34 cellular contexts compared by ENCODE assay signal in genomic region chr7:149735779-149736477, GRCh38. TPM values are rescaled to one million over a fixed set of nuclear protein-coding genes. Genes with fewer than 3 reads are reported as not detected.
DNase-seq lines count a peak whose midpoint lies in the region; ATAC-seq, FAIRE-seq and TF ChIP-seq lines count a peak whose summit lies in the region.
"Had no signal": no experiment of that assay in that cellular context is flagged by ENCODE, and none has a peak within 500 bp of the region (broad histone marks: within the 10 kb centered on the region; RNA-seq: fewer than 3 reads in every experiment).

No MANE protein-coding gene starts in this region.

- peaks cover 0 to 3% of the 10 kb centered on the region in 2 experiments for H4K20me1 ChIP-seq in H1 (replicated peaks in 1 of 2; ENCODE audit: control insufficient read depth in 1 of 2, insufficient read depth in 2 of 2, low read length in 2 of 2)

- H3K27ac ChIP-seq in left ventricle myocardium inferior (replicated peaks), result no peak overlapping the region
- H3K27ac ChIP-seq in HEK293 (ENCODE audit: extremely low read depth, low read depth, low read length), result no peak overlapping the region
- H3K27ac ChIP-seq in H1 (ENCODE audit: low read depth, low read length), result no peak overlapping the region
- H3K27ac ChIP-seq in trophoblast cell (ENCODE audit: low read depth, low read length), result no peak overlapping the region
- H3K27ac ChIP-seq: A549, Peyer's patch, skin epidermis, thoracic aorta had no signal

- no peaks in the 10 kb centered on the region for H3K79me1 ChIP-seq in H1 (ENCODE audit: low read depth, low read length)
- no peaks in the 10 kb centered on the region for H3K79me1 ChIP-seq in trophoblast cell (ENCODE audit: low read length)

- no peak overlapping the region for H4K12ac ChIP-seq in trophoblast cell (ENCODE audit: low read depth, low read length)

- H3K9ac ChIP-seq in H1 (replicated peaks in 1 of 4; ENCODE audit: extremely low read depth in 1 of 4, low read depth in 3 of 4, low read length in 3 of 4) (no peak overlapping the region), trophoblast cell (ENCODE audit: low read length) (no peak overlapping the region)

- no peaks in the 10 kb centered on the region; the same call in 1 of the 2 replicates for H3K23me2 ChIP-seq in H1 (ENCODE audit: low read depth, low read length)

- H4K5ac ChIP-seq in H1 (ENCODE audit: insufficient read length, low read depth, low read length), result no peak overlapping the region

- H3K27me3 ChIP-seq in left ventricle myocardium inferior (ENCODE audit: low read depth), result no peaks in the 10 kb centered on the region
- no peaks in the 10 kb centered on the region for H3K27me3 ChIP-seq in H1 (replicated peaks in 1 of 4; ENCODE audit: control insufficient read depth in 3 of 4, extremely low read depth in 1 of 4, insufficient read depth in 3 of 4, low read length in 3 of 4)
- H3K27me3 ChIP-seq in trophoblast cell (ENCODE audit: insufficient read depth, low read length), result no peaks in the 10 kb centered on the region
- H3K27me3 ChIP-seq: breast epithelium, Peyer's patch had no signal

- H3K9me3 ChIP-seq in left ventricle myocardium inferior (replicated peaks) (no peaks in the 10 kb centered on the region), HEK293 (ENCODE audit: control insufficient read depth, insufficient read depth, low read depth, low read length) (no peaks in the 10 kb centered on the region), H1 (ENCODE audit: insufficient read depth in 2 of 2, low read depth in 1 of 2, low read length in 1 of 2) (no peaks in the 10 kb centered on the region), trophoblast cell (ENCODE audit: insufficient read depth, low read depth, low read length) (no peaks in the 10 kb centered on the region)
- H3K9me3 ChIP-seq: A549, breast epithelium, Peyer's patch, thoracic aorta had no signal

- H3K4me3 ChIP-seq in left ventricle myocardium inferior (no peak overlapping the region), HEK293 (ENCODE audit: low read depth, low read length) (no peak overlapping the region), H1 (ENCODE audit: extremely low read depth in 1 of 4, insufficient read depth in 2 of 4, low read depth in 3 of 4, low read length in 4 of 4) (no peak overlapping the region), trophoblast cell (ENCODE audit: low read depth, low read length) (no peak overlapping the region), foreskin fibroblast (ENCODE audit: low read depth in 1 of 2, low read length in 2 of 2) (no peak overlapping the region)
- H3K4me3 ChIP-seq: A549, breast epithelium, Peyer's patch, skin epidermis, thoracic aorta had no signal

- H2AK5ac ChIP-seq in H1 (ENCODE audit: low read depth, low read length), result 0 out of 2 replicates have a peak overlapping the region, but pooled peaks have one; percentile 34
- no peak overlapping the region for H2AK5ac ChIP-seq in trophoblast cell (ENCODE audit: low read length)

- H2BK5ac ChIP-seq in H1 (ENCODE audit: low read depth, low read length) (no peak overlapping the region), trophoblast cell (ENCODE audit: low read depth, low read length, poor library complexity) (no peak overlapping the region)

- H2BK15ac ChIP-seq in H1 (ENCODE audit: low read length), result no peak overlapping the region

- H3K18ac ChIP-seq in H1 (ENCODE audit: extremely low read depth, low read length), result no peak overlapping the region
- no peak overlapping the region for H3K18ac ChIP-seq in trophoblast cell (ENCODE audit: low read length)

- no peak overlapping the region for H3K23ac ChIP-seq in H1 (ENCODE audit: insufficient read length)
- no peak overlapping the region for H3K23ac ChIP-seq in trophoblast cell (ENCODE audit: low read length)

- H4K91ac ChIP-seq in H1 (replicated peaks; ENCODE audit: insufficient read length, low read length), result no peak overlapping the region
- no peak overlapping the region for H4K91ac ChIP-seq in trophoblast cell (ENCODE audit: low read depth, low read length)

- TF ChIP-seq CTCF in left ventricle myocardium inferior (IDR thresholded peaks at IDR 0.05; ENCODE audit: borderline replicate concordance) (no peak), HEK293 (tag by site-specific recombination; IDR thresholded peaks at IDR 0.05) (no peak), H1 (IDR thresholded peaks at IDR 0.05; ENCODE audit: control extremely low read depth in 1 of 3, insufficient read depth in 1 of 3, low read depth in 1 of 3, low read length in 3 of 3) (no peak), foreskin fibroblast (IDR thresholded peaks at IDR 0.05; ENCODE audit: low read depth, low read length) (no peak)

- TF ChIP-seq POLR2A in H1 (IDR thresholded peaks at IDR 0.05; ENCODE audit: control extremely low read depth in 1 of 2, low read depth in 2 of 2, low read length in 2 of 2), result no peak

- no peak overlapping the region for H3K56ac ChIP-seq in H1 (replicated peaks; ENCODE audit: insufficient read length, low read depth, low read length)

- H2BK12ac ChIP-seq in H1 (ENCODE audit: low read depth, low read length) (no peak overlapping the region), trophoblast cell (ENCODE audit: low read length) (no peak overlapping the region)

- H3K4ac ChIP-seq in H1 (replicated peaks; ENCODE audit: insufficient read length, low read depth, low read length) (no peak overlapping the region), trophoblast cell (ENCODE audit: low read depth, low read length) (no peak overlapping the region)

- no peak for TF ChIP-seq RAD21 in H1 (IDR thresholded peaks at IDR 0.05 in 1 of 2, conservative IDR thresholded peaks at IDR 0.05 in 1 of 2; ENCODE audit: low read depth in 2 of 2, low read length in 2 of 2)

- ATAC-seq in Right ventricle myocardium superior (ENCODE audit: poor library complexity), result peak; percentile 6
- ATAC-seq in HG03039 (IDR thresholded peaks at IDR 0.05; ENCODE audit: unreplicated experiment), result no peak
- ATAC-seq: stimulated activated naive CD8-positive, alpha-beta T cell treated with anti-CD3 and anti-CD28 coated beads, Interleukin-15, Interleukin-2, amounts not matched to agents 100 U/mL and 50 U/mL, for 24 hours; WTC11 had no signal

- DNase-seq in Right ventricle myocardium superior, result no peak
- no peak for DNase-seq in left ventricle myocardium inferior
- peak in 1 of 2 experiments; percentile 44 for DNase-seq in H1 (ENCODE audit: low read depth in 1 of 2, low spot score in 2 of 2)
- DNase-seq in retina, result peak; percentile 23
- no peak for DNase-seq in trophoblast cell
- DNase-seq in foreskin fibroblast, result no peak
- DNase-seq: activated CD4-positive, alpha-beta T cell treated with anti-CD3 and anti-CD28 coated beads, Interleukin-2, amount 10 ng/mL, durations not matched to agents 24 days and 14 days; activated gamma-delta T cell; activated naive CD8-positive, alpha-beta T cell treated with anti-CD3 and anti-CD28 coated beads for 36 hours; activated T-cell treated with anti-CD3 and anti-CD28 coated beads, Interleukin-2, amount 50 U/mL, for 1 hour; anterior cingulate cortex; CD8-positive, alpha-beta memory T cell; effector CD4-positive, alpha-beta T cell; glutamatergic neuron; KG1; midbrain; naive B cell; NCI-H187 treated with DMSO at 0.1 percent for 48 hours; NCI-H526; Peyer's patch; SIG-M5; stimulated activated naive CD8-positive, alpha-beta T cell treated with anti-CD3 and anti-CD28 coated beads, Interleukin-15, Interleukin-2, amounts not matched to agents 100 U/mL and 50 U/mL, for 24 hours; T1000 had no signal

- intact Hi-C loops in Right ventricle myocardium superior (cut with DNase I), result no loop called here
- intact Hi-C loops in left ventricle myocardium inferior (cut with micrococcal nuclease), result no loop called here

- no peak overlapping the region for H2BK20ac ChIP-seq in H1 (ENCODE audit: low read length)

- no peaks in the 10 kb centered on the region for H3K79me2 ChIP-seq in H1 (ENCODE audit: control insufficient read depth in 1 of 2, insufficient read depth in 2 of 2, low read length in 2 of 2)
- H3K79me2 ChIP-seq in trophoblast cell (ENCODE audit: control insufficient read depth, insufficient read depth, low read length, poor library complexity), result no peaks in the 10 kb centered on the region

- CTCF ChIA-PET in HEK293 (lab: Yijun Ruan, JAX) (interaction anchor here (0.5 to 2.7 kb wide), 4 partner anchors 15 to 113 kb away, joined by 3 to 10 read pairs (median 4); no protein-coding TSS in a partner anchor), H1 (lab: Charles Lee; ENCODE audit: partially characterized antibody) (interaction anchor here (0.6 to 1.7 kb wide), 4 partner anchors 12 to 281 kb away, joined by 3 to 6 read pairs (median 4); a partner anchor contains a TSS)

- H2AFZ ChIP-seq in H1 (ENCODE audit: low read length) (no peak overlapping the region), trophoblast cell (ENCODE audit: insufficient read depth, low read length, poor library complexity) (no peak overlapping the region)

- POLR2A ChIA-PET in HEK293 (lab: Yijun Ruan, JAX), result interaction anchor here (1.1 to 3.0 kb wide), 2 partner anchors 12 to 73 kb away, joined by 3 to 8 read pairs; no protein-coding TSS in a partner anchor
- POLR2A ChIA-PET in H1 (lab: Charles Lee; ENCODE audit: partially characterized antibody), result interaction anchor here (1.2 to 2.4 kb wide), 5 partner anchors 12 to 71 kb away, joined by 3 to 6 read pairs (median 5); partner anchors contain the start of gene ZNF467

- TF ChIP-seq EP300 in H1 (IDR thresholded peaks at IDR 0.05; ENCODE audit: borderline replicate concordance in 1 of 2, low read depth in 2 of 2, low read length in 2 of 2), result no peak

- H3K4me2 ChIP-seq in H1 (ENCODE audit: insufficient read depth in 1 of 2, low read depth in 2 of 2, low read length in 2 of 2) (no peak overlapping the region), trophoblast cell (ENCODE audit: low read length) (no peak overlapping the region)
- H3K4me2 ChIP-seq: A549 had no signal

- no peak for FAIRE-seq in H1 (lab: Jason Lieb, UNC)
- FAIRE-seq: A549, colon, islet of Langerhans, urothelium cell line had no signal

- H4K8ac ChIP-seq in H1 (ENCODE audit: extremely low read depth, insufficient read depth, low read length), result no peak overlapping the region
- no peak overlapping the region for H4K8ac ChIP-seq in trophoblast cell (ENCODE audit: low read depth, low read length)

- H3K36me3 ChIP-seq in left ventricle myocardium inferior, result peaks cover 29% of the 10 kb centered on the region
- peaks cover 0 to 41% of the 10 kb centered on the region in 2 experiments; a peak in 1 of 3 replicates for H3K36me3 ChIP-seq in HEK293 (ENCODE audit: control insufficient read depth in 2 of 2, insufficient read depth in 1 of 2, low read length in 2 of 2)
- H3K36me3 ChIP-seq in H1 (ENCODE audit: control insufficient read depth in 2 of 4, insufficient read depth in 4 of 4, low read length in 3 of 4), result peaks cover 0 to 8% (median 0%) of the 10 kb centered on the region in 4 experiments; a peak in 4 of 8 replicates
- peaks cover 31 to 34% of the 10 kb centered on the region in 2 experiments for H3K36me3 ChIP-seq in trophoblast cell (ENCODE audit: control insufficient read depth in 1 of 2, insufficient read depth in 2 of 2, low read length in 2 of 2)
- H3K36me3 ChIP-seq: breast epithelium had no signal

- WGBS in H1 (ENCODE audit: extremely low coverage in 1 of 2, insufficient coverage in 1 of 2, insufficient read length in 1 of 2, insufficient replicate concordance in 2 of 2, low coverage in 1 of 2, low lambda C conversion rate in 2 of 2, missing lambda C conversion rate in 1 of 2), 2 experiments, result 78% methylated on average over 16 of the region's 16 CpGs; no CpG with 5 or more reads in 1 of the 2 experiments
- no CpG with 5 or more reads among the region's 16 CpGs for WGBS in trophoblast cell (ENCODE audit: extremely low coverage, insufficient coverage, insufficient read length)

- H2BK120ac ChIP-seq in H1 (replicated peaks; ENCODE audit: low read depth, low read length), result no peak overlapping the region
- no peak overlapping the region for H2BK120ac ChIP-seq in trophoblast cell (ENCODE audit: insufficient read depth, low read length, poor library complexity)

- H3K14ac ChIP-seq in H1 (ENCODE audit: insufficient read length) (no peak overlapping the region), trophoblast cell (ENCODE audit: low read length) (no peak overlapping the region)

- peaks cover 27% of the 10 kb centered on the region for H3K4me1 ChIP-seq in left ventricle myocardium inferior
- H3K4me1 ChIP-seq in HEK293 (ENCODE audit: control insufficient read depth, insufficient read depth, low read length), result no peaks in the 10 kb centered on the region
- H3K4me1 ChIP-seq in H1 (replicated peaks in 1 of 4; ENCODE audit: control insufficient read depth in 3 of 4, insufficient read depth in 4 of 4, low read length in 3 of 4), result peaks cover 0 to 5% (median 0%) of the 10 kb centered on the region in 4 experiments; a peak in 1 of 7 replicates
- H3K4me1 ChIP-seq in trophoblast cell (ENCODE audit: control insufficient read depth in 1 of 2, insufficient read depth in 2 of 2, low read length in 2 of 2), result peaks cover 9 to 12% of the 10 kb centered on the region in 2 experiments
- H3K4me1 ChIP-seq: A549, Peyer's patch had no signal

RNA-seq across cellular contexts. Expression of gene ZNF467, which starts 37.5 kb away (rescaled TPM):
- total RNA-seq in Right ventricle myocardium superior (5.2 TPM), left ventricle myocardium inferior (5.2 TPM)
- total RNA-seq in H1 (2021; fragmentation: NEBNext Ultra II Directional; extraction: Animal tissue kit (Norgen Biotek cat#: 25700)), result 0.40 and 0.50 TPM in 2 replicates
- polyA plus RNA-seq in H1 (2011; rRNA removed), result 0.51 and 0.89 TPM in 2 replicates
- 0.44 TPM for polyA plus RNA-seq in H1 (2011; cell fraction: cytosol; rRNA removed)
- 1.7 TPM for polyA plus RNA-seq in H1 (2011; cell fraction: nucleus; rRNA removed)
- polyA plus RNA-seq in H1 (2012, experiment 1 of 2), result 0.36 to 0.89 TPM (median 0.75 TPM) in 4 replicates
- polyA plus RNA-seq in H1 (2012, experiment 2 of 2), result 0.35 TPM
- polyA plus RNA-seq in H1 (2013, experiment 1 of 2), result 0.20 TPM
- polyA plus RNA-seq in H1 (2013, experiment 2 of 2), result 0.13 TPM
- polyA minus RNA-seq in H1 (2011; rRNA and poly(A)+ RNA removed), result 0.05 and 0.13 TPM in 2 replicates
- polyA minus RNA-seq in H1 (2011; cell fraction: cytosol; rRNA and poly(A)+ RNA removed), result not detected
- polyA minus RNA-seq in H1 (2011; cell fraction: nucleus; rRNA and poly(A)+ RNA removed), result 0.70 TPM
- polyA plus RNA-seq in trophoblast cell (2013), result 0.72 and 1.0 TPM in 2 replicates
- total RNA-seq: activated CD8-positive, alpha-beta memory T cell treated with anti-CD3 and anti-CD28 coated beads for 36 hours had no signal
